Comparison of ENCODE assay signal across 15 cellular contexts in genomic region chr12:92085483-92086040, GRCh38.
DNase-seq lines count a peak whose midpoint lies in the region; ATAC-seq and TF ChIP-seq lines count a peak whose summit lies in the region.
"Had no signal": no experiment of that assay in that cellular context is flagged by ENCODE, and none has a peak within 500 bp of the region (broad histone marks: within the 10 kb centered on the region; RNA-seq: fewer than 3 reads in every experiment).

No MANE protein-coding gene starts in this region.

- TF ChIP-seq POLR2A in right lobe of liver (IDR thresholded peaks at IDR 0.05), result no peak

- H3K4me1 Mint-ChIP-seq in CD4-positive, alpha-beta T cell (ENCODE audit: low read depth), result peaks cover 55% of the 10 kb centered on the region

- POLR2A ChIA-PET in CD4-positive, alpha-beta T cell (lab: Charles Lee), result interaction anchor here (1.0 to 2.1 kb wide), 5 partner anchors 20 to 55 kb away, joined by 3 to 6 read pairs (median 3); no protein-coding TSS in a partner anchor

- peaks cover 13% of the 10 kb centered on the region for H3K36me3 Mint-ChIP-seq in CD4-positive, alpha-beta T cell (ENCODE audit: low read depth)

- no peak overlapping the region for H3K27ac ChIP-seq in CD4-positive, alpha-beta T cell (ENCODE audit: low read depth, low read length)
- H3K27ac ChIP-seq in right lobe of liver, result no peak overlapping the region
- H3K27ac ChIP-seq: BLaER1, SJSA1 had no signal

- peak overlapping the region; percentile 13 for H3K27ac Mint-ChIP-seq in CD4-positive, alpha-beta T cell
- H3K27ac Mint-ChIP-seq: IgD-negative memory B cell had no signal

- WGBS in right lobe of liver (ENCODE audit: insufficient coverage, low coverage, low lambda C conversion rate, missing lambda C conversion rate), result 53% methylated on average over 3 of the region's 3 CpGs

- CTCF ChIA-PET in CD4-positive, alpha-beta T cell (lab: Charles Lee), result no interaction called here

- in situ Hi-C loops in HAP-1 (cut with MboI; ENCODE audit: low sequenced_read_pairs), result no loop called here

- no peak for DNase-seq in CD4-positive, alpha-beta T cell
- DNase-seq in DMS153 (lab: John Stamatoyannopoulos, UW) (peak; percentile 24), NCI-H748 treated with DMSO at 0.1 percent for 48 hours (lab: John Stamatoyannopoulos, UW) (peak; percentile 29), right lobe of liver (no peak), HAP-1 (ENCODE audit: low spot score in 2 of 2) (no peak)
- DNase-seq: Caco-2, DMS79 treated with DMSO at 0.1 percent for 48 hours, NCI-H146, NCI-H2107, T1000 had no signal

- no peak for ATAC-seq in CD4-positive, alpha-beta T cell (ENCODE audit: poor library complexity)
- ATAC-seq in right lobe of liver (peak in 3 of 4 donors; percentile 45 to 62 (median 56)), HG02759 (IDR thresholded peaks at IDR 0.05; ENCODE audit: unreplicated experiment) (no peak), GM19463 (IDR thresholded peaks at IDR 0.05; ENCODE audit: unreplicated experiment) (no peak)

- H3K27me3 ChIP-seq in CD4-positive, alpha-beta T cell (ENCODE audit: control insufficient read depth, insufficient read depth, low read length), result no peaks in the 10 kb centered on the region
- H3K27me3 ChIP-seq in right lobe of liver (no peaks in the 10 kb centered on the region), HAP-1 (ENCODE audit: low read depth) (no peaks in the 10 kb centered on the region)
- H3K27me3 ChIP-seq: BLaER1, SJSA1 had no signal

- H3K36me3 ChIP-seq in right lobe of liver, result no peaks in the 10 kb centered on the region
- no peaks in the 10 kb centered on the region for H3K36me3 ChIP-seq in HAP-1 (replicated peaks)
- H3K36me3 ChIP-seq: BLaER1, SJSA1 had no signal

- TF ChIP-seq CTCF in CD4-positive, alpha-beta T cell (IDR thresholded peaks at IDR 0.05), result no peak
- no peak for TF ChIP-seq CTCF in right lobe of liver (IDR thresholded peaks at IDR 0.05)

- H3K4me1 ChIP-seq in right lobe of liver (peaks cover 0 to 6% (median 0%) of the 10 kb centered on the region in 4 donors), HAP-1 (peaks cover 12% of the 10 kb centered on the region)

- intact Hi-C loops in CD4-positive, alpha-beta T cell (cut with DNase I, micrococcal nuclease), result no loop called here
- intact Hi-C loops in right lobe of liver (cut with DNase I), result no loop called here

- H3K27me3 Mint-ChIP-seq in CD4-positive, alpha-beta T cell, result no peaks in the 10 kb centered on the region
- H3K27me3 Mint-ChIP-seq: IgD-negative memory B cell had no signal

- H3K4me3 ChIP-seq in right lobe of liver (no peak overlapping the region), HAP-1 (no peak overlapping the region)
- H3K4me3 ChIP-seq: BLaER1, SJSA1 had no signal

- H3K4me3 Mint-ChIP-seq in CD4-positive, alpha-beta T cell, result no peak overlapping the region
- H3K4me3 Mint-ChIP-seq: IgD-negative memory B cell had no signal

- no peaks in the 10 kb centered on the region for H3K9me3 ChIP-seq in CD4-positive, alpha-beta T cell (ENCODE audit: control insufficient read depth, low read length)
- H3K9me3 ChIP-seq in right lobe of liver (no peaks in the 10 kb centered on the region), HAP-1 (no peaks in the 10 kb centered on the region)
- H3K9me3 ChIP-seq: BLaER1, Caco-2, SJSA1 had no signal

- no peaks in the 10 kb centered on the region for H3K9me3 Mint-ChIP-seq in CD4-positive, alpha-beta T cell
- H3K9me3 Mint-ChIP-seq: IgD-negative memory B cell had no signal

Comparison
In these comparisons a context has a peak if more than half of its experiments do, and no peak if none do; other contexts are left out.
1. ATAC-seq: peak in right lobe of liver (3 of 4); none in CD4-positive, alpha-beta T cell (single experiment), HG02759 (single experiment) and GM19463 (single experiment).
2. DNase-seq: peak in DMS153 (single experiment) and NCI-H748 treated with DMSO at 0.1 percent for 48 hours (single experiment); none in CD4-positive, alpha-beta T cell (0 of 10), right lobe of liver (0 of 3) and HAP-1 (0 of 2).